10 cellular contexts compared by ENCODE assay signal in the genomic region with DNA sequence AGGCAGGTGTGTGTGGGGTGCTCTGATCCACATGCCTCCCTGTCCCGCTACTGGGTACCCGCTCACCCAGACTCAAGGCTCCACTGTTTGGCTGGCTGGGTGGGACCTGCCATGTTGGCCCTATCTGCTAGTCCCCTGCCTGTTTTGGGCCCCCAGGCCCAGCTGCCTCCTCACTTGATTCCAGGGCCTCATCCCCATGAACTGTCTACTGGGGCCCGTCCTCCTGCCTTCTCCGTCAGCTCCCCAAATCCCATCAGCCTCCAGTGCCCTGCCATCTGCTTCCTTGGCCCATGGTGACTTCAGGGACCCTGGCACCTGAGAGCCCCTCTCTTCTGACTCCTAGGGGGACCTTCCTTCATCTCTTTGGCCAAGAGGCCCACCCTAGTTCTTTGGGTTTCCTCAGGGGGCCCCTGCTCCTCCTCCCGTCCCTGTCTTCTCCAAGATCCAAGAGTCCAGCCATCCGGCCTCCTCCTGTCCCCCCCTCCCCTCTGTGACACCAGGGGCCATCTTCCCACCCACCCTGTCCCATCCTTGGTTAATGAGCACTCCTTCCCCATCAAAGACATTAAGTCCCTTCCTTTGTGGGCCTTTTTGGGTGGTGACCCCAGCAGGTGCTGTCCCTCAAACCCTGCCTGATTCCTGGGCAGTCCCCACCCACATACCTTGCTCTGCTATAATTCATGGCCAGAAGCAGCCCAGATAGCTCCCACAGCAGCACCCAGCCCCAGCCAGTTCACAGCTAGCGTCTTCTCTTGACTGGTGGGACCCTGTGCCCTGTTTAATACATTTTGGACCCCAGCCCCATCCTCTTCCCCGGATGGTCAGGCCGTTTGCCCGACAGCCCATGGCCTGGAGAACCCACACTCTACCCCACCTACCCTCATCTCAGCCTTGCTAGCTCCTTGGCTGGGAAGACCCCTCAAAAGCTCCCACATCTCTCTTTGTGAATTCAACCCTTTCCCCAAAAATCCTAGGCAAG. TPM values are rescaled to one million over a fixed set of nuclear protein-coding genes. Genes with fewer than 3 reads are reported as not detected.
DNase-seq lines count a peak whose midpoint lies in the region; ATAC-seq and TF ChIP-seq lines count a peak whose summit lies in the region.
"Had no signal": no experiment of that assay in that cellular context is flagged by ENCODE, and none has a peak within 500 bp of the region (broad histone marks: within the 10 kb centered on the region; RNA-seq: fewer than 3 reads in every experiment).

No MANE protein-coding gene starts in this region.

- no peak for TF ChIP-seq CTCF in A673 (conservative IDR thresholded peaks at IDR 0.05; ENCODE audit: low read depth, low read length)
- no peak for TF ChIP-seq CTCF in GM12864 (IDR thresholded peaks at IDR 0.05; ENCODE audit: low read depth, low read length, missing control alignments)

- H3K9me3 ChIP-seq in A673 (ENCODE audit: low read depth, low read length, poor library complexity, severe bottlenecking), result no peaks in the 10 kb centered on the region
- no peaks in the 10 kb centered on the region for H3K9me3 ChIP-seq in muscle layer of colon (ENCODE audit: low read length)

- no TSS peak for BruUV-seq in A673 (replicated peaks; lab: Mats Ljungman, UMichigan)

- H3K9ac ChIP-seq in muscle layer of colon (ENCODE audit: low read length), result peak overlapping the region; percentile 11

- H3K4me3 ChIP-seq in A673 (ENCODE audit: low read depth, low read length, poor library complexity, severe bottlenecking), result peak overlapping the region; percentile 93
- H3K4me3 ChIP-seq in GM12864 (ENCODE audit: low read depth, low read length), result peak overlapping the region; percentile 64
- H3K4me3 ChIP-seq in muscle layer of colon (ENCODE audit: low read depth in 1 of 2, low read length in 2 of 2), result peak overlapping the region in 1 of 2 donors; percentile 21

- H3K4me1 ChIP-seq in A673 (ENCODE audit: insufficient read depth, low read length, poor library complexity, severe bottlenecking) (peaks cover 19% of the 10 kb centered on the region), muscle layer of colon (ENCODE audit: insufficient read depth, low read length) (peaks cover 18% of the 10 kb centered on the region)

- no peak overlapping the region for H3K27ac ChIP-seq in A673 (ENCODE audit: low read depth, low read length, poor library complexity, severe bottlenecking)
- H3K27ac ChIP-seq in muscle layer of colon (ENCODE audit: low read depth, low read length), result no peak overlapping the region

- no peak for DNase-seq in A673 (ENCODE audit: low spot score)
- DNase-seq in GM12864 (ENCODE audit: low read depth), result no peak
- DNase-seq in KG1 (lab: John Stamatoyannopoulos, UW), result no peak
- no peak for DNase-seq in NCI-H2227 (lab: John Stamatoyannopoulos, UW; ENCODE audit: unreplicated experiment)
- DNase-seq: T-helper 9 cell had no signal

- intact Hi-C loops in A673 (cut with micrococcal nuclease; ENCODE audit: unreplicated experiment), result no loop called here

- H3K4me3 Mint-ChIP-seq in activated naive CD8-positive, alpha-beta T cell, result peak overlapping the region; percentile 85

- peaks cover 35% of the 10 kb centered on the region for H3K4me1 Mint-ChIP-seq in activated naive CD8-positive, alpha-beta T cell (ENCODE audit: low read depth)

- POLR2A ChIA-PET in A673 (lab: Charles Lee; ENCODE audit: low non-redundant PET), result no interaction called here

- H3K36me3 ChIP-seq in A673 (ENCODE audit: insufficient read depth, low read length, poor library complexity, severe bottlenecking), result peaks cover 21% of the 10 kb centered on the region
- H3K36me3 ChIP-seq in muscle layer of colon (ENCODE audit: insufficient read depth, low read length), result peaks cover 7% of the 10 kb centered on the region

- H3K27me3 Mint-ChIP-seq in activated naive CD8-positive, alpha-beta T cell, result no peaks in the 10 kb centered on the region

- no peak for ATAC-seq in HG03139 (IDR thresholded peaks at IDR 0.05; ENCODE audit: unreplicated experiment)
- ATAC-seq in GM21381 (IDR thresholded peaks at IDR 0.05; ENCODE audit: unreplicated experiment), result no peak
- ATAC-seq: right cardiac atrium had no signal

- peak overlapping the region; percentile 78 for H3K27ac Mint-ChIP-seq in activated naive CD8-positive, alpha-beta T cell

- CTCF ChIA-PET in A673 (lab: Charles Lee), result no interaction called here

- H3K9me3 Mint-ChIP-seq in activated naive CD8-positive, alpha-beta T cell (ENCODE audit: low read depth), result no peaks in the 10 kb centered on the region

- no peaks in the 10 kb centered on the region for H3K27me3 ChIP-seq in A673 (replicated peaks; ENCODE audit: insufficient read depth, low read depth, low read length, poor library complexity)
- no peaks in the 10 kb centered on the region for H3K27me3 ChIP-seq in muscle layer of colon (ENCODE audit: control insufficient read depth in 1 of 2, insufficient read depth in 2 of 2, low read length in 2 of 2)

- H3K36me3 Mint-ChIP-seq in activated naive CD8-positive, alpha-beta T cell, result no peaks in the 10 kb centered on the region

RNA-seq across cellular contexts. Expression of a gene that starts 1.9 kb away (rescaled TPM):
- 39.9 and 41.5 TPM in 2 replicates for total RNA-seq in A673 (2021)

RNA-seq across cellular contexts. Expression of a gene that starts 5.0 kb away (rescaled TPM):
- 385 and 411 TPM in 2 replicates for total RNA-seq in A673 (2021)

RNA-seq across cellular contexts. Expression of a gene that starts 6.4 kb away (rescaled TPM):
- 37.1 and 38.4 TPM in 2 replicates for total RNA-seq in A673 (2021)

RNA-seq across cellular contexts. Expression of a gene that starts 9.1 kb away (rescaled TPM):
- total RNA-seq in A673 (2021), result 49.1 and 65.7 TPM in 2 replicates

RNA-seq across cellular contexts. Expression of a gene that starts 25.2 kb away (rescaled TPM):
- total RNA-seq in A673 (2021), result 178 and 186 TPM in 2 replicates
